In the genomic region with DNA sequence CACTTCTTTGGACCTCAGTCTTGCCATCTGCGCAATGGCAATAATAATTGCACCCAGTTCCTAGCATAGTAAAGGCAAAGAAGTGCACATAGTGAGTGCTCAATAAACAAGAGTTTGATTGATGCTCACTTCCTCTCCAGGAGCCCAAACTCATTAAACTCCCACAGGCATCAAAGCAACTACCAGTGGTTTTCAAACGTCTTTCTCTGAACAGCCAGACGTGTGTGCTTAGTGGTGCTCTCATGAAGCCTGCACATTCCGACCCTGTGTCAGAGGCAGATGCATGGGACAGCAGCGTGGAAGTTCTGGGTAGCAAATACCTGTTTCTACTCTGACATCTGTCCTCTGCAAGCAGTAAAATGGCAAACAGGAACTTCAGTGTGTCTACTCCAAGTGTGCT, we compare ENCODE assay signal across 32 cellular contexts.
"Had no signal": no experiment of that assay in that cellular context is flagged by ENCODE, and none has a peak within 500 bp of the region (broad histone marks: within the 10 kb centered on the region; RNA-seq: fewer than 3 reads in every experiment).

No MANE protein-coding gene starts in this region.

- H3K36me3 ChIP-seq: adrenal gland, brain microvascular endothelial cell, breast epithelium had no signal

- ATAC-seq: activated CD8-positive, alpha-beta T cell treated with anti-CD3 and anti-CD28 coated beads for 36 hours; activated naive CD4-positive, alpha-beta T cell treated with anti-CD3 and anti-CD28 coated beads, Interleukin-2, amount 50 U/mL, for 72 hours; activated T-cell treated with anti-CD3 and anti-CD28 coated beads, Interleukin-2, amount 50 U/mL, for 4 hours; activated T-cell treated with anti-CD3 and anti-CD28 coated beads, Interleukin-2, amount 50 U/mL, for 72 hours; activated T-helper 17 cell treated with anti-CD3 and anti-CD28 coated beads, Interleukin-2, amount 50 U/mL, for 72 hours; body of pancreas; T-helper 17 cell had no signal

- H3K4me3 ChIP-seq: adrenal gland, body of pancreas, breast epithelium had no signal

- FAIRE-seq: astrocyte, TTC549 had no signal

- DNase-seq: activated B cell treated with CpG ODN at 0.5 μM for 24 hours; activated CD4-positive, alpha-beta memory T cell treated with anti-CD3 and anti-CD28 coated beads for 36 hours; activated CD4-positive, alpha-beta T cell treated with anti-CD3 and anti-CD28 coated beads for 4 hours; activated CD4-positive, alpha-beta T cell treated with anti-CD3 and anti-CD28 coated beads, Interleukin-2, amount 10 ng/mL, durations not matched to agents 24 days and 14 days; activated CD4-positive, alpha-beta T cell treated with anti-CD3 and anti-CD28 coated beads, Interleukin-2, amount 50 U/mL, for 1 hour; activated CD4-positive, alpha-beta T cell treated with anti-CD3 and anti-CD28 coated beads, Interleukin-2, amount 50 U/mL, for 4 hours; activated CD4-positive, CD25-positive, alpha-beta regulatory T cell treated with anti-CD3 and anti-CD28 coated beads, Interleukin-2, amount 50 U/mL, for 72 hours; activated CD8-positive, alpha-beta memory T cell treated with anti-CD3 and anti-CD28 coated beads, Interleukin-2, amount 50 U/mL, for 4 hours; activated CD8-positive, alpha-beta T cell treated with anti-CD3 and anti-CD28 coated beads for 36 hours; activated effector memory CD4-positive, alpha-beta T cell treated with anti-CD3 and anti-CD28 coated beads, Interleukin-2, amount 50 U/mL, for 16 hours; activated gamma-delta T cell treated with Interleukin-2 at 50 U/mL for 16 hours; activated naive CD4-positive, alpha-beta T cell; activated naive CD4-positive, alpha-beta T cell treated with anti-CD3 and anti-CD28 coated beads for 36 hours; activated naive CD4-positive, alpha-beta T cell treated with anti-CD3 and anti-CD28 coated beads, Interleukin-2, amount 50 U/mL, for 16 hours; activated naive CD8-positive, alpha-beta T cell treated with anti-CD3 and anti-CD28 coated beads for 36 hours; activated T-cell treated with anti-CD3 and anti-CD28 coated beads for 4 hours; activated T-cell treated with anti-CD3 and anti-CD28 coated beads, Interleukin-2, amount 50 U/mL, for 1 hour; activated T-cell treated with anti-CD3 and anti-CD28 coated beads, Interleukin-2, amount 50 U/mL, for 4 hours; activated T-cell treated with anti-CD3 and anti-CD28 coated beads, Interleukin-2, amount 50 U/mL, for 72 hours; adrenal gland; amniotic stem cell; aorta; body of pancreas; brain microvascular endothelial cell; central memory CD4-positive, alpha-beta T cell; T-helper 17 cell had no signal

- H3K27me3 ChIP-seq: body of pancreas, brain microvascular endothelial cell, breast epithelium had no signal

- H3K27ac ChIP-seq: adrenal gland, body of pancreas, brain microvascular endothelial cell, breast epithelium, VCaP had no signal

- H3K4me1 ChIP-seq: adrenal gland, body of pancreas, breast epithelium had no signal

- H3K9me3 ChIP-seq: adrenal gland had no signal
